Comparison of ENCODE assay signal across 19 cellular contexts in genomic region chr20:53699085-53699717, GRCh38.
DNase-seq lines count a peak whose midpoint lies in the region; ATAC-seq and TF ChIP-seq lines count a peak whose summit lies in the region.
"Had no signal": no experiment of that assay in that cellular context is flagged by ENCODE, and none has a peak within 500 bp of the region (broad histone marks: within the 10 kb centered on the region; RNA-seq: fewer than 3 reads in every experiment).

No MANE protein-coding gene starts in this region.

- no peaks in the 10 kb centered on the region for H3K27me3 Mint-ChIP-seq in activated T-cell treated with anti-CD3 and anti-CD28 coated beads, Interleukin-2, amount 50 U/mL, for 72 hours (ENCODE audit: low read depth)
- H3K27me3 Mint-ChIP-seq in activated T-cell treated with anti-CD3 and anti-CD28 coated beads, Interleukin-2, amount 50 U/mL, for 4 hours (ENCODE audit: low read depth), result no peaks in the 10 kb centered on the region
- H3K27me3 Mint-ChIP-seq in CD4-positive, CD25-positive, alpha-beta regulatory T cell, result no peaks in the 10 kb centered on the region
- H3K27me3 Mint-ChIP-seq in nephron progenitor cell (ENCODE audit: low read depth, poor library complexity), result no peaks in the 10 kb centered on the region

- no peaks in the 10 kb centered on the region for H3K9me3 Mint-ChIP-seq in activated T-cell treated with anti-CD3 and anti-CD28 coated beads, Interleukin-2, amount 50 U/mL, for 72 hours
- no peaks in the 10 kb centered on the region for H3K9me3 Mint-ChIP-seq in activated T-cell treated with anti-CD3 and anti-CD28 coated beads, Interleukin-2, amount 50 U/mL, for 4 hours
- no peaks in the 10 kb centered on the region for H3K9me3 Mint-ChIP-seq in CD4-positive, CD25-positive, alpha-beta regulatory T cell
- no peaks in the 10 kb centered on the region for H3K9me3 Mint-ChIP-seq in nephron progenitor cell

- H2AFZ ChIP-seq in OCI-LY1 (ENCODE audit: low read length), result no peak overlapping the region

- no peak overlapping the region for H3K9ac ChIP-seq in OCI-LY1 (ENCODE audit: low read length)
- H3K9ac ChIP-seq: BLaER1 treated with 17β-estradiol and CSF1 and Interleukin-3, amounts not matched to agents 10 nM and 100 nM had no signal

- no peaks in the 10 kb centered on the region for H4K20me1 ChIP-seq in OCI-LY1 (ENCODE audit: insufficient read depth, low read length)
- H4K20me1 ChIP-seq: BLaER1 treated with 17β-estradiol and CSF1 and Interleukin-3, amounts not matched to agents 10 nM and 100 nM had no signal

- no peaks in the 10 kb centered on the region for H3K36me3 ChIP-seq in CD4-positive, CD25-positive, alpha-beta regulatory T cell (ENCODE audit: control insufficient read depth, insufficient read depth, low read length)
- H3K36me3 ChIP-seq in OCI-LY1 (ENCODE audit: insufficient read depth, low read length) (no peaks in the 10 kb centered on the region), right lobe of liver (no peaks in the 10 kb centered on the region)
- H3K36me3 ChIP-seq: BLaER1 treated with 17β-estradiol and CSF1 and Interleukin-3, amounts not matched to agents 10 nM and 100 nM; SJSA1 had no signal

- no peaks in the 10 kb centered on the region for H3K9me2 ChIP-seq in OCI-LY1 (ENCODE audit: low read depth, low read length)

- no peaks in the 10 kb centered on the region for H3K4me1 ChIP-seq in CD4-positive, CD25-positive, alpha-beta regulatory T cell (ENCODE audit: control insufficient read depth, insufficient read depth, low read length, poor library complexity, severe bottlenecking)
- H3K4me1 ChIP-seq in OCI-LY1 (ENCODE audit: insufficient read depth, low read length, severe bottlenecking), result peaks cover 28% of the 10 kb centered on the region
- no peaks in the 10 kb centered on the region for H3K4me1 ChIP-seq in right lobe of liver
- H3K4me1 ChIP-seq: SJSA1 had no signal

- DNase-seq in activated T-cell treated with anti-CD3 and anti-CD28 coated beads, Interleukin-2, amount 50 U/mL, for 72 hours, result no peak
- DNase-seq in activated T-cell treated with anti-CD3 and anti-CD28 coated beads, Interleukin-2, amount 50 U/mL, for 4 hours, result no peak
- no peak for DNase-seq in CD4-positive, CD25-positive, alpha-beta regulatory T cell
- no peak for DNase-seq in right lobe of liver
- DNase-seq in nephron progenitor cell, result no peak
- DNase-seq in NCI-H2171 treated with DMSO at 0.1 percent for 48 hours (lab: John Stamatoyannopoulos, UW), result no peak
- no peak for DNase-seq in SIG-M5 treated with dmso at 0.1 percent for 504 hours (lab: John Stamatoyannopoulos, UW; ENCODE audit: unreplicated experiment)
- DNase-seq: 8988T, DMS53, GDM1, NCI-H1092, NCI-H146, NCI-H2029, NCI-H226, NCI-H510A treated with DMSO at 0.1 percent for 48 hours, NCI-H774 had no signal

- TF ChIP-seq CTCF in OCI-LY1 (IDR thresholded peaks at IDR 0.05; ENCODE audit: low read length), result no peak
- no peak for TF ChIP-seq CTCF in right lobe of liver (IDR thresholded peaks at IDR 0.05)
- no peak for TF ChIP-seq CTCF in nephron progenitor cell (IDR thresholded peaks at IDR 0.05)

- H3K27ac Mint-ChIP-seq in activated T-cell treated with anti-CD3 and anti-CD28 coated beads, Interleukin-2, amount 50 U/mL, for 72 hours, result peak overlapping the region; percentile 13
- peak overlapping the region in 2 of 3 donors; percentile 38 to 42 for H3K27ac Mint-ChIP-seq in CD4-positive, CD25-positive, alpha-beta regulatory T cell
- H3K27ac Mint-ChIP-seq in nephron progenitor cell, result no peak overlapping the region

- H3K4me3 Mint-ChIP-seq in activated T-cell treated with anti-CD3 and anti-CD28 coated beads, Interleukin-2, amount 50 U/mL, for 72 hours, result no peak overlapping the region
- no peak overlapping the region for H3K4me3 Mint-ChIP-seq in activated T-cell treated with anti-CD3 and anti-CD28 coated beads, Interleukin-2, amount 50 U/mL, for 4 hours
- no peak overlapping the region for H3K4me3 Mint-ChIP-seq in CD4-positive, CD25-positive, alpha-beta regulatory T cell
- no peak overlapping the region for H3K4me3 Mint-ChIP-seq in nephron progenitor cell

- no peak for TF ChIP-seq POLR2A in right lobe of liver (IDR thresholded peaks at IDR 0.05)

- no peak overlapping the region for H3K4me3 ChIP-seq in CD4-positive, CD25-positive, alpha-beta regulatory T cell (ENCODE audit: low read depth, low read length)
- H3K4me3 ChIP-seq in OCI-LY1 (ENCODE audit: low read depth, low read length, poor library complexity, severe bottlenecking) (no peak overlapping the region), right lobe of liver (no peak overlapping the region)
- H3K4me3 ChIP-seq: BLaER1 treated with 17β-estradiol and CSF1 and Interleukin-3, amounts not matched to agents 10 nM and 100 nM; SJSA1 had no signal

- no peak for ATAC-seq in activated T-cell treated with anti-CD3 and anti-CD28 coated beads, Interleukin-2, amount 50 U/mL, for 72 hours (replicated peaks in 1 of 2)
- no peak for ATAC-seq in activated T-cell treated with anti-CD3 and anti-CD28 coated beads, Interleukin-2, amount 50 U/mL, for 4 hours
- ATAC-seq in CD4-positive, CD25-positive, alpha-beta regulatory T cell (ENCODE audit: low read depth in 2 of 2), result no peak
- peak in 3 of 4 donors; percentile 34 to 81 (median 45) for ATAC-seq in right lobe of liver

- peaks cover 16% of the 10 kb centered on the region for H3K4me1 Mint-ChIP-seq in activated T-cell treated with anti-CD3 and anti-CD28 coated beads, Interleukin-2, amount 50 U/mL, for 72 hours (ENCODE audit: low read depth)
- peaks cover 9% of the 10 kb centered on the region for H3K4me1 Mint-ChIP-seq in activated T-cell treated with anti-CD3 and anti-CD28 coated beads, Interleukin-2, amount 50 U/mL, for 4 hours (ENCODE audit: low read depth)
- peaks cover 6 to 13% (median 9%) of the 10 kb centered on the region in 4 donors for H3K4me1 Mint-ChIP-seq in CD4-positive, CD25-positive, alpha-beta regulatory T cell
- no peaks in the 10 kb centered on the region for H3K4me1 Mint-ChIP-seq in nephron progenitor cell

- no peaks in the 10 kb centered on the region for H3K27me3 ChIP-seq in CD4-positive, CD25-positive, alpha-beta regulatory T cell (ENCODE audit: control insufficient read depth, insufficient read depth, low read length)
- H3K27me3 ChIP-seq in OCI-LY1 (ENCODE audit: insufficient read depth, low read length), result no peaks in the 10 kb centered on the region
- H3K27me3 ChIP-seq in right lobe of liver, result no peaks in the 10 kb centered on the region
- H3K27me3 ChIP-seq: BLaER1 treated with 17β-estradiol and CSF1 and Interleukin-3, amounts not matched to agents 10 nM and 100 nM; SJSA1 had no signal

- no peaks in the 10 kb centered on the region for H3K36me3 Mint-ChIP-seq in activated T-cell treated with anti-CD3 and anti-CD28 coated beads, Interleukin-2, amount 50 U/mL, for 72 hours (ENCODE audit: insufficient read depth in 2 of 2)
- H3K36me3 Mint-ChIP-seq in activated T-cell treated with anti-CD3 and anti-CD28 coated beads, Interleukin-2, amount 50 U/mL, for 4 hours (ENCODE audit: insufficient read depth), result no peaks in the 10 kb centered on the region
- H3K36me3 Mint-ChIP-seq in CD4-positive, CD25-positive, alpha-beta regulatory T cell, result peaks cover 3% of the 10 kb centered on the region
- no peaks in the 10 kb centered on the region for H3K36me3 Mint-ChIP-seq in nephron progenitor cell (ENCODE audit: low read depth)

- no peak overlapping the region for H3K4me2 ChIP-seq in OCI-LY1 (ENCODE audit: low read length)

- no peaks in the 10 kb centered on the region for H3F3A ChIP-seq in OCI-LY1 (ENCODE audit: insufficient read depth, low read length)

- WGBS in right lobe of liver (ENCODE audit: insufficient coverage, low coverage, low lambda C conversion rate, missing lambda C conversion rate), result 38% methylated on average over 3 of the region's 3 CpGs

- no peaks in the 10 kb centered on the region for H3K79me2 ChIP-seq in OCI-LY1 (ENCODE audit: insufficient read depth, low read length)

- H3K27ac ChIP-seq in CD4-positive, CD25-positive, alpha-beta regulatory T cell (ENCODE audit: insufficient read depth, low read length, poor library complexity, severe bottlenecking), result no peak overlapping the region
- H3K27ac ChIP-seq in OCI-LY1 (ENCODE audit: low read depth, low read length, poor library complexity, severe bottlenecking) (peak overlapping the region; percentile 48), right lobe of liver (no peak overlapping the region)
- H3K27ac ChIP-seq: SJSA1 had no signal

- no peaks in the 10 kb centered on the region for H3K9me3 ChIP-seq in CD4-positive, CD25-positive, alpha-beta regulatory T cell (ENCODE audit: control insufficient read depth in 2 of 2, low read length in 2 of 2)
- H3K9me3 ChIP-seq in OCI-LY1 (ENCODE audit: low read length) (no peaks in the 10 kb centered on the region), right lobe of liver (no peaks in the 10 kb centered on the region)
- H3K9me3 ChIP-seq: SJSA1 had no signal

- intact Hi-C loops in right lobe of liver (cut with DNase I), result no loop called here

Comparison
In these comparisons a context has a peak if more than half of its experiments do, and no peak if none do; other contexts are left out.
1. ATAC-seq: peak in right lobe of liver (3 of 4); none in activated T-cell treated with anti-CD3 and anti-CD28 coated beads, Interleukin-2, amount 50 U/mL, for 72 hours (0 of 2), activated T-cell treated with anti-CD3 and anti-CD28 coated beads, Interleukin-2, amount 50 U/mL, for 4 hours (0 of 2) and CD4-positive, CD25-positive, alpha-beta regulatory T cell (0 of 2).